2 cellular contexts compared by ENCODE assay signal in genomic region chr11:114348200-114349191, GRCh38.
TF ChIP-seq lines count a peak whose summit lies in the region.

No MANE protein-coding gene starts in this region.

TF ChIP-seq in GM23338, 12 proteins besides CTCF, POLR2A, EP300 and RAD21:
- TF ChIP-seq CREB1 (CRISPR knock-in tag; IDR thresholded peaks at IDR 0.05; ENCODE audit: low read depth) (no peak), ZNF331 (CRISPR knock-in tag; IDR thresholded peaks at IDR 0.05; ENCODE audit: low read depth) (no peak), POLR2AphosphoS5 (IDR thresholded peaks at IDR 0.05; ENCODE audit: low read depth) (no peak), NANOG (IDR thresholded peaks at IDR 0.05; ENCODE audit: borderline replicate concordance) (no peak), ZNF114 (CRISPR knock-in tag; IDR thresholded peaks at IDR 0.05) (no peak), JUNB (IDR thresholded peaks at IDR 0.05; ENCODE audit: unreplicated experiment) (no peak), ZNF462 (CRISPR knock-in tag; IDR thresholded peaks at IDR 0.05) (no peak)

TF ChIP-seq in K562, 482 proteins besides CTCF, POLR2A, EP300 and RAD21:
- TF ChIP-seq TAF9B (IDR thresholded peaks at IDR 0.05; ENCODE audit: partially characterized antibody) (no peak), SMC3 (conservative IDR thresholded peaks at IDR 0.05; ENCODE audit: insufficient read depth, low read depth, low read length) (peak; percentile 29)
TF ChIP-seq in K562: peak in this region for 1.
